ENCODE assay signal across 8 cellular contexts in the genomic region with DNA sequence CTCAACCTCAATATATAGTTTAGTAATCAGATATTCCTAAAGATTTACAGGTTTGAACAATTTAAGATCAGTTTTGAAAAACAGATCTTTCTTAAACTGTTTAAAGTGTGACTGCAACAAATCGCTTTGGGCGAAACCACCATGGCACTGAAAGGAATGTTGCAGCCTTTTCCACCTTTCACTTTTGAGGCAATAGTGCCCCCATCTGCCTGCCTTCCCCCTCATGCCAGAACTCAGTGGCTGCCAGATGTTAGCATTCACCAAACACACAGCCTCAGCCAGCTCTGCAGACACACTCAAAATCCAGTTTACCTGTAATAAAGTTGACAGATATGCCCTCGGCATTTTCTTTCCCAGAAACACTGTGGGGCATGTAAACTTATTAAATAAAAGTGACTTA. TPM values are rescaled to one million over a fixed set of nuclear protein-coding genes. Genes with fewer than 3 reads are reported as not detected.
DNase-seq lines count a peak whose midpoint lies in the region; TF ChIP-seq lines count a peak whose summit lies in the region.

No MANE protein-coding gene starts in this region.

- TF ChIP-seq EP300 in suprapubic skin (IDR thresholded peaks at IDR 0.05), result no peak

- H3K9me3 Mint-ChIP-seq in immature natural killer cell, result no peaks in the 10 kb centered on the region

- H3K4me3 ChIP-seq in suprapubic skin, result no peak overlapping the region

- no peaks in the 10 kb centered on the region for H3K27me3 ChIP-seq in suprapubic skin

- 41% methylated on average over 3 of the region's 3 CpGs for WGBS in suprapubic skin

- peaks cover 14 to 15% of the 10 kb centered on the region in 2 donors for H3K4me1 Mint-ChIP-seq in immature natural killer cell

- no peak overlapping the region for H3K4me3 Mint-ChIP-seq in immature natural killer cell

- no peaks in the 10 kb centered on the region for H3K27me3 Mint-ChIP-seq in immature natural killer cell (ENCODE audit: low read depth in 3 of 3)

- DNase-seq in stimulated activated CD4-positive, alpha-beta T cell treated with anti-CD3 and anti-CD28 coated beads, Interleukin-4, amount 100 ng/mL, for 1 hour, result peak; percentile 22
- no peak for DNase-seq in stimulated activated CD4-positive, alpha-beta T cell treated with anti-CD3 and anti-CD28 coated beads, Interleukin-4, amount 100 ng/mL, for 4 hours
- peak; percentile 13 for DNase-seq in RPMI8226
- peak; percentile 70 for DNase-seq in globus pallidus (ENCODE audit: low spot score)
- DNase-seq in suprapubic skin (ENCODE audit: low spot score in 2 of 2), result no peak
- no peak for DNase-seq in immature natural killer cell
- DNase-seq in NCI-H2029 treated with DMSO at 0.1 percent for 48 hours (lab: John Stamatoyannopoulos, UW), result no peak
- no peak for DNase-seq in NCI-H510A treated with DMSO at 0.1 percent for 48 hours (lab: John Stamatoyannopoulos, UW)

- no peak for TF ChIP-seq POLR2A in suprapubic skin (IDR thresholded peaks at IDR 0.05)

- peaks cover 31% of the 10 kb centered on the region for H3K4me1 ChIP-seq in suprapubic skin

- H3K36me3 Mint-ChIP-seq in immature natural killer cell, result peaks cover 0 to 12% (median 0%) of the 10 kb centered on the region in 3 donors

- no peaks in the 10 kb centered on the region for H3K9me3 ChIP-seq in suprapubic skin

- H3K27ac Mint-ChIP-seq in immature natural killer cell, result no peak overlapping the region

- no peak overlapping the region for H3K27ac ChIP-seq in suprapubic skin

- peak; percentile 0 to 10 for TF ChIP-seq CTCF in suprapubic skin (IDR thresholded peaks at IDR 0.05)

- peaks cover 30% of the 10 kb centered on the region for H3K36me3 ChIP-seq in suprapubic skin

RNA-seq across cellular contexts. Expression of a gene that starts 3.3 kb away (rescaled TPM):
- 10 to 100 TPM; 19.7 to 52.8 (median 35.0) TPM for total RNA-seq in suprapubic skin
- polyA plus RNA-seq in immature natural killer cell, result 1 to 10 TPM; 1.6 to 3.5 (median 3.1) TPM

Comparison
In these comparisons a context has a peak if more than half of its experiments do, and no peak if none do; other contexts are left out.
1. DNase-seq: peak in stimulated activated CD4-positive, alpha-beta T cell treated with anti-CD3 and anti-CD28 coated beads, Interleukin-4, amount 100 ng/mL, for 1 hour (single experiment), RPMI8226 (single experiment) and globus pallidus (single experiment); none in stimulated activated CD4-positive, alpha-beta T cell treated with anti-CD3 and anti-CD28 coated beads, Interleukin-4, amount 100 ng/mL, for 4 hours (0 of 2), suprapubic skin (0 of 2), immature natural killer cell (0 of 3), NCI-H2029 treated with DMSO at 0.1 percent for 48 hours (single experiment) and NCI-H510A treated with DMSO at 0.1 percent for 48 hours (single experiment).